Comparison of ENCODE assay signal across 16 cellular contexts in genomic region chr5:75282581-75282980, GRCh38. TPM values are rescaled to one million over a fixed set of nuclear protein-coding genes. Genes with fewer than 3 reads are reported as not detected.
DNase-seq lines count a peak whose midpoint lies in the region; ATAC-seq and TF ChIP-seq lines count a peak whose summit lies in the region.
"Had no signal": no experiment of that assay in that cellular context is flagged by ENCODE, and none has a peak within 500 bp of the region (broad histone marks: within the 10 kb centered on the region; RNA-seq: fewer than 3 reads in every experiment).

No MANE protein-coding gene starts in this region.

- H3K36me3 Mint-ChIP-seq in neural progenitor cell = no peaks in the 10 kb centered on the region
- H3K36me3 Mint-ChIP-seq: CD4-positive, alpha-beta memory T cell had no signal

- no peak for TF ChIP-seq CTCF in neural progenitor cell (IDR thresholded peaks at IDR 0.05)

- no peaks in the 10 kb centered on the region for H3K9me3 Mint-ChIP-seq in neural progenitor cell
- H3K9me3 Mint-ChIP-seq: CD4-positive, alpha-beta memory T cell had no signal

- H3K27ac Mint-ChIP-seq in neural progenitor cell = no peak overlapping the region

- H3K4me2 ChIP-seq in neural progenitor cell = no peak overlapping the region

- ATAC-seq in GM18909 (IDR thresholded peaks at IDR 0.05; ENCODE audit: poor library complexity, unreplicated experiment) (no peak), GM18868 (IDR thresholded peaks at IDR 0.05; ENCODE audit: unreplicated experiment) (no peak), esophagus mucosa (no peak)

- no peak overlapping the region for H3K4me3 Mint-ChIP-seq in neural progenitor cell
- H3K4me3 Mint-ChIP-seq: CD4-positive, alpha-beta memory T cell had no signal

- H4K20me1 ChIP-seq in neural progenitor cell (ENCODE audit: low read depth) = no peaks in the 10 kb centered on the region

- no peaks in the 10 kb centered on the region for H3K27me3 ChIP-seq in neural progenitor cell

- no peaks in the 10 kb centered on the region for H3K36me3 ChIP-seq in neural progenitor cell

- peaks cover 5% of the 10 kb centered on the region for H3K4me1 ChIP-seq in neural progenitor cell

- peak; percentile 1 for DNase-seq in HK-2 (ENCODE audit: unreplicated experiment)
- peak; percentile 54 for DNase-seq in kidney tubule cell (ENCODE audit: low spot score)
- no peak for DNase-seq in neural progenitor cell (ENCODE audit: low spot score)
- DNase-seq: C1 segment of cervical spinal cord; Calu3; CD4-positive, alpha-beta memory T cell; COR-L47; DMS53; DMS79 treated with DMSO at 0.1 percent for 48 hours; GF-D8; H7; HCEC 1CT had no signal

- peak overlapping the region; percentile 9 for H2AFZ ChIP-seq in neural progenitor cell (replicated peaks)

- H3K27ac ChIP-seq in neural progenitor cell = no peak overlapping the region

- H3F3A ChIP-seq in neural progenitor cell (ENCODE audit: low read depth) = no peaks in the 10 kb centered on the region

- no peaks in the 10 kb centered on the region for H3K79me2 ChIP-seq in neural progenitor cell (ENCODE audit: low read depth)

- H3K4me1 Mint-ChIP-seq in neural progenitor cell = no peaks in the 10 kb centered on the region

- no peaks in the 10 kb centered on the region for H3K9me3 ChIP-seq in neural progenitor cell (ENCODE audit: low read depth)

- H3K9ac ChIP-seq in neural progenitor cell = no peak overlapping the region

- no peaks in the 10 kb centered on the region for H3K27me3 Mint-ChIP-seq in neural progenitor cell (ENCODE audit: insufficient read depth, low read depth)
- H3K27me3 Mint-ChIP-seq: CD4-positive, alpha-beta memory T cell had no signal

- H3K4me3 ChIP-seq in neural progenitor cell = no peak overlapping the region

RNA-seq across cellular contexts. Expression of gene ANKRD31, which starts 45.9 kb away (rescaled TPM):
- total RNA-seq in neural progenitor cell (ENCODE audit: low replicate concordance) = 0.74 and 0.75 TPM in 2 replicates
- total RNA-seq in esophagus mucosa = 0.32 TPM
- total RNA-seq: A172, H7 had no signal

RNA-seq across cellular contexts. Expression of gene HMGCR, which starts 54.4 kb away (rescaled TPM):
- total RNA-seq in neural progenitor cell (ENCODE audit: low replicate concordance) (227 and 248 TPM in 2 replicates), esophagus mucosa (114 TPM)
